Comparison of ENCODE assay signal across 8 cellular contexts in genomic region chrX:154020500-154021115, GRCh38. TPM values are rescaled to one million over a fixed set of nuclear protein-coding genes. Genes with fewer than 3 reads are reported as not detected.
DNase-seq lines count a peak whose midpoint lies in the region; ATAC-seq and TF ChIP-seq lines count a peak whose summit lies in the region.

No MANE protein-coding gene starts in this region.

- no peaks in the 10 kb centered on the region for H3K36me3 Mint-ChIP-seq in brain

- ATAC-seq in mucosa of descending colon (peak; percentile 3), left lobe of liver (no peak), GM21360 (IDR thresholded peaks at IDR 0.05; ENCODE audit: unreplicated experiment) (no peak), HG03378 (IDR thresholded peaks at IDR 0.05; ENCODE audit: unreplicated experiment) (no peak)

- DNase-seq in CD1c-positive myeloid dendritic cell (ENCODE audit: extremely low spot score): peak; percentile 66
- peak; percentile 52 for DNase-seq in Karpas-422
- DNase-seq in mucosa of descending colon: peak in 1 of 3 donors; percentile 43
- DNase-seq in SIG-M5 treated with dmso at 0.1 percent for 504 hours (lab: John Stamatoyannopoulos, UW; ENCODE audit: unreplicated experiment): no peak
- no peak for DNase-seq in left lobe of liver (ENCODE audit: low spot score)

- peak overlapping the region; percentile 53 to 78 (median 72) for H3K4me3 Mint-ChIP-seq in brain

- H3K4me1 ChIP-seq in Karpas-422 (ENCODE audit: low read length) (peaks cover 33% of the 10 kb centered on the region), mucosa of descending colon (ENCODE audit: low read depth) (no peaks in the 10 kb centered on the region)

- H3K9me3 Mint-ChIP-seq in brain: peaks cover 0 to 26% (median 0%) of the 10 kb centered on the region in 5 experiments

- no peaks in the 10 kb centered on the region for H3K27me3 Mint-ChIP-seq in brain

- peak overlapping the region; percentile 88 for H3K9ac ChIP-seq in Karpas-422 (ENCODE audit: low read length)

- no peaks in the 10 kb centered on the region for H3K27me3 ChIP-seq in Karpas-422 (ENCODE audit: low read length)

- peaks cover 20% of the 10 kb centered on the region for H3K79me2 ChIP-seq in Karpas-422 (ENCODE audit: low read length)

- H4K20me1 ChIP-seq in Karpas-422 (ENCODE audit: insufficient read depth, low read depth, low read length): no peaks in the 10 kb centered on the region

- H3K9me2 ChIP-seq in Karpas-422 (replicated peaks; ENCODE audit: insufficient read depth, low read length): no peaks in the 10 kb centered on the region

- H3K36me3 ChIP-seq in Karpas-422 (ENCODE audit: insufficient read depth, low read length): no peaks in the 10 kb centered on the region
- H3K36me3 ChIP-seq in mucosa of descending colon (ENCODE audit: low read depth): no peaks in the 10 kb centered on the region

- H3K4me3 ChIP-seq in Karpas-422 (ENCODE audit: low read length): peak overlapping the region; percentile 72
- H3K4me3 ChIP-seq in mucosa of descending colon: no peak overlapping the region

- H2AFZ ChIP-seq in Karpas-422 (ENCODE audit: low read length): no peak overlapping the region

- peak overlapping the region; percentile 74 for H3K27ac ChIP-seq in Karpas-422 (ENCODE audit: low read length)

- peak overlapping the region; percentile 73 for H3K4me2 ChIP-seq in Karpas-422 (ENCODE audit: low read depth, low read length, poor library complexity, severe bottlenecking)

- H3K9me3 ChIP-seq in Karpas-422 (ENCODE audit: low read length) (no peaks in the 10 kb centered on the region), mucosa of descending colon (no peaks in the 10 kb centered on the region)

- H3K4me1 Mint-ChIP-seq in brain: peaks cover 26% of the 10 kb centered on the region

- peak overlapping the region in 4 of 5 experiments; percentile 87 to 89 (median 88) for H3K27ac Mint-ChIP-seq in brain

- TF ChIP-seq CTCF in brain (conservative IDR thresholded peaks at IDR 0.05) (no peak), mucosa of descending colon (IDR thresholded peaks at IDR 0.05) (no peak)

- intact Hi-C loops in mucosa of descending colon (cut with DNase I, micrococcal nuclease): no loop called here

RNA-seq across cellular contexts. Expression of gene IRAK1, which starts 0.9 kb away (rescaled TPM):
- total RNA-seq in Karpas-422 (2014; rRNA removed; shearing (Covaris generic); ENCODE audit: low replicate concordance): 76.0 and 131 TPM in 2 replicates
- polyA plus RNA-seq in brain (ENCODE audit: insufficient read depth, low read depth, low replicate concordance): 76.3 TPM
- total RNA-seq in mucosa of descending colon (10 to 100 TPM; 66.5 to 96.0 (median 85.2) TPM), left lobe of liver (58.4 TPM)

RNA-seq across cellular contexts. Expression of gene TMEM187, which starts 48.1 kb away (rescaled TPM):
- total RNA-seq in Karpas-422 (2014; rRNA removed; shearing (Covaris generic); ENCODE audit: low replicate concordance): 1.5 and 3.9 TPM in 2 replicates
- polyA plus RNA-seq in brain (ENCODE audit: insufficient read depth, low read depth, low replicate concordance): 11.9 TPM
- total RNA-seq in mucosa of descending colon (1 to 10 TPM; 4.8 to 7.9 (median 7.8) TPM), left lobe of liver (11.6 TPM)

RNA-seq across cellular contexts. Expression of gene HCFC1, which starts 49.0 kb away (rescaled TPM):
- 16.8 and 29.4 TPM in 2 replicates for total RNA-seq in Karpas-422 (2014; rRNA removed; shearing (Covaris generic); ENCODE audit: low replicate concordance)
- polyA plus RNA-seq in brain (ENCODE audit: insufficient read depth, low read depth, low replicate concordance): 81.4 TPM
- 10 to 100 TPM; 36.3 to 56.5 (median 48.2) TPM for total RNA-seq in mucosa of descending colon
- total RNA-seq in left lobe of liver: 17.2 TPM

Comparison
In these comparisons a context has a peak if more than half of its experiments do, and no peak if none do; other contexts are left out.
1. DNase-seq: peak in CD1c-positive myeloid dendritic cell (single experiment) and Karpas-422 (single experiment); none in SIG-M5 treated with dmso at 0.1 percent for 504 hours (single experiment) and left lobe of liver (single experiment).